ENCODE assay signal across 10 cellular contexts in the genomic region with DNA sequence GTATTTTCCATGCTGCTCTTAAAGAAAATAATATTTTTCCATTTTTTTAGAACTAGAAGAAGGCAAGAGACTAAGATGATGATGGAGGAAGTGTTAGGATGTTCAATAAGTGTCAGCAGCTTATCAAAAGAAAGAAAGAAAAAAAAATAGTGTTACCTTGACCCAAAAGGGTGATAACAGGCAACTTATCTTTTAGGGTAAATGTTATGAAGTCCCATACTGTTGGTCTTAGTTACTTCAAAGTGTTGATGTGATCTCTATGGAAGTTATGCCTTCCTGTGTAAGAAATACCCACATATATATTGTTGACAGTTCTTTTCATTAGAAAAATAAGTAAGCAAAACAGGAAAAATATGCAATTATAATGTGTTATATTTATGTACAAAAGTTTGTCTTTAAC.
"Had no signal": no experiment of that assay in that cellular context is flagged by ENCODE, and none has a peak within 500 bp of the region (broad histone marks: within the 10 kb centered on the region; RNA-seq: fewer than 3 reads in every experiment).

No MANE protein-coding gene starts in this region.

- ATAC-seq: GM23338, HCT116 had no signal

- H3K27ac ChIP-seq: GM23248 had no signal

- H3K9ac ChIP-seq: GM23248 had no signal

- H2AFZ ChIP-seq: GM23248, GM23338 had no signal

- H3K9me3 ChIP-seq: HAP-1 had no signal

- H3K4me3 ChIP-seq: GM23248, GM23338, HAP-1 had no signal

- H3K36me3 ChIP-seq: HAP-1 had no signal

- H3K4me2 ChIP-seq: GM23338 had no signal

- DNase-seq: GM23248, GOT3, H7, H9, HCEC 1CT, HFFc6 had no signal

- FAIRE-seq: H1 had no signal
